Comparison of ENCODE assay signal across 8 cellular contexts in the genomic region with DNA sequence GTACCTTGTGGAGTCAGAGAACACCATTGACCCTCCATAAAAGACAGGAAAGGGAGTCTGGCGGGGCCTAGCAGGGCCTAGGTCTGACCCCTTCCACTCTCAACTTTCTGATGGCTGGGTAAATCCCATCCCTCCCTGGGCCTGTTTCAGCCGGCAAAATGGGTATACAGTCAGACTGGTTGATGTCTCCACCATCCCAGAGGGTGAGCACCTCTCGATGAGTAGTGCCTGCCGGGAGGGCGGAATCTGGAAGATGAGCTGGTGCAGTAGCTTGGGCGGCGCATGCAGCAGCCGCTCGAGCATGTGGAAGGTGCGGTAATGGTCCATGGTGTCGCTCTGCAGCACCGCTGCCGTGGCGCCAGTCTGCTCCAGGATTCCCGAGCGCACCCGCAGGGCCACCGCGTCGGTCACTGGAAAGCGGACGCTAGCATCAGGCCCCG. TPM values are rescaled to one million over a fixed set of nuclear protein-coding genes. Genes with fewer than 3 reads are reported as not detected.
A peak's percentile ranks its signal among the peaks of the same experiment; 100 is the strongest.
DNase-seq lines count a peak whose midpoint lies in the region; ATAC-seq, FAIRE-seq and TF ChIP-seq lines count a peak whose summit lies in the region.

No MANE protein-coding gene starts in this region.

- TF ChIP-seq RAD21 in H1 (IDR thresholded peaks at IDR 0.05 in 1 of 2, conservative IDR thresholded peaks at IDR 0.05 in 1 of 2; ENCODE audit: low read depth in 2 of 2, low read length in 2 of 2) = no peak

- peak overlapping the region; percentile 75; the same call in 1 of the 2 replicates for H3K27ac ChIP-seq in H1 (ENCODE audit: low read depth, low read length)

- H2AK5ac ChIP-seq in H1 (ENCODE audit: low read depth, low read length) = no peak overlapping the region

- TF ChIP-seq CTCF in H1 (IDR thresholded peaks at IDR 0.05; ENCODE audit: control extremely low read depth in 1 of 3, insufficient read depth in 1 of 3, low read depth in 1 of 3, low read length in 3 of 3) = no peak

- DNase-seq in RCC 7860 (ENCODE audit: low spot score) = peak; percentile 35
- DNase-seq in H1 (ENCODE audit: low read depth in 1 of 2, low spot score in 2 of 2) = no peak
- no peak for DNase-seq in OCI-M1 (lab: John Stamatoyannopoulos, UW)
- DNase-seq in 8988T = no peak
- no peak for DNase-seq in EL
- no peak for DNase-seq in medulla oblongata (ENCODE audit: extremely low spot score)

- H4K20me1 ChIP-seq in H1 (replicated peaks in 1 of 2; ENCODE audit: control insufficient read depth in 1 of 2, insufficient read depth in 2 of 2, low read length in 2 of 2) = peaks cover 7 to 9% of the 10 kb centered on the region in 2 experiments

- peak overlapping the region; percentile 79 for H3K18ac ChIP-seq in H1 (ENCODE audit: extremely low read depth, low read length)

- ATAC-seq in GM19035 (IDR thresholded peaks at IDR 0.05; ENCODE audit: unreplicated experiment) = peak; percentile 1

- TF ChIP-seq EP300 in H1 (IDR thresholded peaks at IDR 0.05; ENCODE audit: borderline replicate concordance in 1 of 2, low read depth in 2 of 2, low read length in 2 of 2) = no peak

- H3K4ac ChIP-seq in H1 (replicated peaks; ENCODE audit: insufficient read length, low read depth, low read length) = no peak overlapping the region

- H3K23me2 ChIP-seq in H1 (ENCODE audit: low read depth, low read length) = peaks cover 25% of the 10 kb centered on the region

- peak overlapping the region; percentile 94 to 97 for H3K4me2 ChIP-seq in H1 (ENCODE audit: insufficient read depth in 1 of 2, low read depth in 2 of 2, low read length in 2 of 2)

- H3K23ac ChIP-seq in H1 (ENCODE audit: insufficient read length) = no peak overlapping the region

- H3K9me3 ChIP-seq in H1 (ENCODE audit: insufficient read depth in 2 of 2, low read depth in 1 of 2, low read length in 1 of 2) (no peaks in the 10 kb centered on the region), neuron (ENCODE audit: low read length) (no peaks in the 10 kb centered on the region)

- H2BK12ac ChIP-seq in H1 (ENCODE audit: low read depth, low read length) = no peak overlapping the region; the same call in 1 of the 2 replicates

- no peak overlapping the region for H3K14ac ChIP-seq in H1 (ENCODE audit: insufficient read length)

- H3K36me3 ChIP-seq in H1 (ENCODE audit: control insufficient read depth in 2 of 4, insufficient read depth in 4 of 4, low read length in 3 of 4) (peaks cover 8 to 21% (median 18%) of the 10 kb centered on the region in 4 experiments; a peak in 7 of 8 replicates), neuron (ENCODE audit: insufficient read depth, low read length) (peaks cover 36% of the 10 kb centered on the region)

- TF ChIP-seq POLR2A in H1 (IDR thresholded peaks at IDR 0.05; ENCODE audit: control extremely low read depth in 1 of 2, low read depth in 2 of 2, low read length in 2 of 2) = peak in 1 of 2 experiments; percentile 76; a peak in 1 of 3 replicates

- H3K56ac ChIP-seq in H1 (replicated peaks; ENCODE audit: insufficient read length, low read depth, low read length) = peak overlapping the region; percentile 59

- no peaks in the 10 kb centered on the region for H3K79me1 ChIP-seq in H1 (ENCODE audit: low read depth, low read length)

- FAIRE-seq in RCC 7860 (lab: Jason Lieb, UNC) = no peak
- FAIRE-seq in H1 (lab: Jason Lieb, UNC) = no peak

- H3K4me3 ChIP-seq in H1 (ENCODE audit: extremely low read depth in 1 of 4, insufficient read depth in 2 of 4, low read depth in 3 of 4, low read length in 4 of 4) (peak overlapping the region; percentile 73 to 84 (median 79)), neuron (ENCODE audit: low read length) (peak overlapping the region; percentile 79)

- H2BK20ac ChIP-seq in H1 (ENCODE audit: low read length) = no peak overlapping the region

- H4K91ac ChIP-seq in H1 (replicated peaks; ENCODE audit: insufficient read length, low read length) = peak overlapping the region; percentile 34

- H3K4me1 ChIP-seq in H1 (replicated peaks in 1 of 4; ENCODE audit: control insufficient read depth in 3 of 4, insufficient read depth in 4 of 4, low read length in 3 of 4) (peaks cover 0 to 24% (median 11%) of the 10 kb centered on the region in 4 experiments; a peak in 5 of 7 replicates), neuron (ENCODE audit: insufficient read depth, low read length) (peaks cover 39% of the 10 kb centered on the region)

- H3K27me3 ChIP-seq in H1 (replicated peaks in 1 of 4; ENCODE audit: control insufficient read depth in 3 of 4, extremely low read depth in 1 of 4, insufficient read depth in 3 of 4, low read length in 3 of 4) (peaks cover 0 to 14% (median 8%) of the 10 kb centered on the region in 4 experiments; a peak in 6 of 7 replicates), neuron (ENCODE audit: insufficient read depth, low read length) (no peaks in the 10 kb centered on the region)

- 5% methylated on average over 23 of the region's 23 CpGs; no CpG with 5 or more reads in 1 of the 2 experiments for WGBS in H1 (ENCODE audit: extremely low coverage in 1 of 2, insufficient coverage in 1 of 2, insufficient read length in 1 of 2, insufficient replicate concordance in 2 of 2, low coverage in 1 of 2, low lambda C conversion rate in 2 of 2, missing lambda C conversion rate in 1 of 2), 2 experiments

- H3K9ac ChIP-seq in H1 (replicated peaks in 1 of 4; ENCODE audit: extremely low read depth in 1 of 4, low read depth in 3 of 4, low read length in 3 of 4) = peak overlapping the region in 3 of 4 experiments; percentile 58 to 71 (median 69); a peak in 5 of 7 replicates

- POLR2A ChIA-PET in H1 (lab: Charles Lee; ENCODE audit: partially characterized antibody) = interaction anchor here (0.7 to 39.7 kb wide), 14 partner anchors 13 to 343 kb away, joined by 3 to 1071 read pairs (median 3); a partner anchor contains a TSS

- peak overlapping the region; percentile 29; the same call in 1 of the 2 replicates for H2AFZ ChIP-seq in H1 (ENCODE audit: low read length)
- H2AFZ ChIP-seq in neuron (ENCODE audit: low read depth, low read length) = no peak overlapping the region

- no peak overlapping the region for H4K5ac ChIP-seq in H1 (ENCODE audit: insufficient read length, low read depth, low read length)

- no peak overlapping the region for H2BK15ac ChIP-seq in H1 (ENCODE audit: low read length)

- peaks cover 0 to 4% of the 10 kb centered on the region in 2 experiments; a peak in 1 of 4 replicates for H3K79me2 ChIP-seq in H1 (ENCODE audit: control insufficient read depth in 1 of 2, insufficient read depth in 2 of 2, low read length in 2 of 2)

- CTCF ChIA-PET in H1 (lab: Charles Lee; ENCODE audit: partially characterized antibody) = interaction anchor here (0.7 to 19.6 kb wide), 46 partner anchors 10 to 380 kb away, joined by 3 to 283 read pairs (median 6); a partner anchor contains a TSS

- H4K8ac ChIP-seq in H1 (ENCODE audit: extremely low read depth, insufficient read depth, low read length) = peak overlapping the region; percentile 90; the same call in 1 of the 2 replicates

- no peak overlapping the region for H2BK120ac ChIP-seq in H1 (replicated peaks; ENCODE audit: low read depth, low read length)

- peak overlapping the region; percentile 87 for H2BK5ac ChIP-seq in H1 (ENCODE audit: low read depth, low read length)

RNA-seq across cellular contexts. Expression of a gene that starts 0.5 kb away (rescaled TPM):
- 74.3 and 79.9 TPM in 2 replicates for total RNA-seq in H1 (2021; fragmentation: NEBNext Ultra II Directional; extraction: Animal tissue kit (Norgen Biotek cat#: 25700))
- 173 and 184 TPM in 2 replicates for polyA plus RNA-seq in H1 (2011; rRNA removed)
- 127 TPM for polyA plus RNA-seq in H1 (2011; cell fraction: cytosol; rRNA removed)
- 233 TPM for polyA plus RNA-seq in H1 (2011; cell fraction: nucleus; rRNA removed)
- polyA plus RNA-seq in H1 (2012, experiment 1 of 2) = 82.7 to 114 TPM (median 111 TPM) in 4 replicates
- 151 TPM for polyA plus RNA-seq in H1 (2012, experiment 2 of 2)
- 79.7 TPM for polyA plus RNA-seq in H1 (2013, experiment 1 of 2)
- 83.5 TPM for polyA plus RNA-seq in H1 (2013, experiment 2 of 2)
- 87.2 and 105 TPM in 2 replicates for polyA minus RNA-seq in H1 (2011; rRNA and poly(A)+ RNA removed)
- polyA minus RNA-seq in H1 (2011; cell fraction: cytosol; rRNA and poly(A)+ RNA removed) = 89.1 TPM
- 101 TPM for polyA minus RNA-seq in H1 (2011; cell fraction: nucleus; rRNA and poly(A)+ RNA removed)

RNA-seq across cellular contexts. Expression of a gene that starts 2.7 kb away (rescaled TPM):
- 30.8 and 33.3 TPM in 2 replicates for total RNA-seq in H1 (2021; fragmentation: NEBNext Ultra II Directional; extraction: Animal tissue kit (Norgen Biotek cat#: 25700))
- polyA plus RNA-seq in H1 (2011; rRNA removed) = 19.8 and 40.6 TPM in 2 replicates
- 33.5 TPM for polyA plus RNA-seq in H1 (2011; cell fraction: cytosol; rRNA removed)
- polyA plus RNA-seq in H1 (2011; cell fraction: nucleus; rRNA removed) = 25.8 TPM
- polyA plus RNA-seq in H1 (2012, experiment 1 of 2) = 14.8 to 26.4 TPM (median 24.8 TPM) in 4 replicates
- 19.6 TPM for polyA plus RNA-seq in H1 (2012, experiment 2 of 2)
- 16.6 TPM for polyA plus RNA-seq in H1 (2013, experiment 1 of 2)
- 16.3 TPM for polyA plus RNA-seq in H1 (2013, experiment 2 of 2)
- 0.29 and 0.76 TPM in 2 replicates for polyA minus RNA-seq in H1 (2011; rRNA and poly(A)+ RNA removed)
- 19.7 TPM for polyA minus RNA-seq in H1 (2011; cell fraction: cytosol; rRNA and poly(A)+ RNA removed)
- polyA minus RNA-seq in H1 (2011; cell fraction: nucleus; rRNA and poly(A)+ RNA removed) = 14.3 TPM

RNA-seq across cellular contexts. Expression of a gene that starts 8.1 kb away (rescaled TPM):
- not detected in 2 replicates for total RNA-seq in H1 (2021; fragmentation: NEBNext Ultra II Directional; extraction: Animal tissue kit (Norgen Biotek cat#: 25700))
- polyA plus RNA-seq in H1 (2011; rRNA removed) = not detected in 2 replicates
- polyA plus RNA-seq in H1 (2011; cell fraction: cytosol; rRNA removed) = not detected
- polyA plus RNA-seq in H1 (2011; cell fraction: nucleus; rRNA removed) = not detected
- not detected in 4 replicates for polyA plus RNA-seq in H1 (2012, experiment 1 of 2)
- polyA plus RNA-seq in H1 (2012, experiment 2 of 2) = not detected
- not detected for polyA plus RNA-seq in H1 (2013, experiment 1 of 2)
- not detected for polyA plus RNA-seq in H1 (2013, experiment 2 of 2)
- not detected in 2 replicates for polyA minus RNA-seq in H1 (2011; rRNA and poly(A)+ RNA removed)
- not detected for polyA minus RNA-seq in H1 (2011; cell fraction: cytosol; rRNA and poly(A)+ RNA removed)
- polyA minus RNA-seq in H1 (2011; cell fraction: nucleus; rRNA and poly(A)+ RNA removed) = not detected

RNA-seq across cellular contexts. Expression of a gene that starts 12.4 kb away (rescaled TPM):
- total RNA-seq in H1 (2021; fragmentation: NEBNext Ultra II Directional; extraction: Animal tissue kit (Norgen Biotek cat#: 25700)) = 6.3 and 7.5 TPM in 2 replicates
- polyA plus RNA-seq in H1 (2011; rRNA removed) = 7.2 and 11.6 TPM in 2 replicates
- polyA plus RNA-seq in H1 (2011; cell fraction: cytosol; rRNA removed) = 2.7 TPM
- polyA plus RNA-seq in H1 (2011; cell fraction: nucleus; rRNA removed) = 5.9 TPM
- 11.9 to 15.6 TPM (median 13.5 TPM) in 4 replicates for polyA plus RNA-seq in H1 (2012, experiment 1 of 2)
- 15.1 TPM for polyA plus RNA-seq in H1 (2012, experiment 2 of 2)
- polyA plus RNA-seq in H1 (2013, experiment 1 of 2) = 9.5 TPM
- polyA plus RNA-seq in H1 (2013, experiment 2 of 2) = 9.6 TPM
- polyA minus RNA-seq in H1 (2011; rRNA and poly(A)+ RNA removed) = 2.1 and 3.9 TPM in 2 replicates
- polyA minus RNA-seq in H1 (2011; cell fraction: cytosol; rRNA and poly(A)+ RNA removed) = 5.4 TPM
- polyA minus RNA-seq in H1 (2011; cell fraction: nucleus; rRNA and poly(A)+ RNA removed) = 7.3 TPM

RNA-seq across cellular contexts. Expression of a gene that starts 15.1 kb away (rescaled TPM):
- 8.8 and 9.7 TPM in 2 replicates for total RNA-seq in H1 (2021; fragmentation: NEBNext Ultra II Directional; extraction: Animal tissue kit (Norgen Biotek cat#: 25700))
- 17.2 and 24.2 TPM in 2 replicates for polyA plus RNA-seq in H1 (2011; rRNA removed)
- 16.2 TPM for polyA plus RNA-seq in H1 (2011; cell fraction: cytosol; rRNA removed)
- 54.9 TPM for polyA plus RNA-seq in H1 (2011; cell fraction: nucleus; rRNA removed)
- 6.4 to 12.6 TPM (median 9.4 TPM) in 4 replicates for polyA plus RNA-seq in H1 (2012, experiment 1 of 2)
- polyA plus RNA-seq in H1 (2012, experiment 2 of 2) = 8.4 TPM
- polyA plus RNA-seq in H1 (2013, experiment 1 of 2) = 14.8 TPM
- polyA plus RNA-seq in H1 (2013, experiment 2 of 2) = 14.3 TPM
- polyA minus RNA-seq in H1 (2011; rRNA and poly(A)+ RNA removed) = 5.3 and 6.1 TPM in 2 replicates
- 5.7 TPM for polyA minus RNA-seq in H1 (2011; cell fraction: cytosol; rRNA and poly(A)+ RNA removed)
- polyA minus RNA-seq in H1 (2011; cell fraction: nucleus; rRNA and poly(A)+ RNA removed) = 17.4 TPM
